ENCODE assay signal across 28 cellular contexts in the genomic region with DNA sequence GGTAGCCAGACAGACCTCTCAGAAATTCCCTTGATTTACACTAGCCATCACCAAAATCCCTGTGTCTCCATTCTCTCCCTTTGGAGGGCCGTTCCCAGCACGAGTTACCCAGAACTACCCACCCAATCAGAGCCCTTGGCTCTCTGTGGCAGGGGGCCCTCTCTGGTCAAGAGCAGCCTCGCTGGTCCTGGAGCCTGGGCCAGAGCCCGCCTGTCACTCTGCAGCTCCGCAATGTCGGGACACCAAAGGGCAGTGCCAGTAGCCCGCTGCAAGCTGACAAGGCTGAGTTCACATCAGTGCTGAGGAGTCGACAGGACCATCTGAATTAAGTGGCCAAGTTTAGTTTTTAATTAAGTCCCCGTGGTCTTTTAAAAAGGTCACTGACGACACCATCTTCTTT.
"Had no signal": no experiment of that assay in that cellular context is flagged by ENCODE, and none has a peak within 500 bp of the region (broad histone marks: within the 10 kb centered on the region; RNA-seq: fewer than 3 reads in every experiment).

No MANE protein-coding gene starts in this region.

- H3K36me3 ChIP-seq: colonic mucosa, esophagus muscularis mucosa, gastroesophageal sphincter, heart left ventricle, suprapubic skin, transverse colon, upper lobe of right lung, uterus had no signal

- H3K27ac Mint-ChIP-seq: dendritic cell treated with granulocyte-macrophage colony-stimulating factor and Interleukin-4, amounts not matched to agents 40 ng/mL and 50 ng/mL, for 4 days; memory B cell; mesothelial cell of epicardium; natural killer cell treated with Interleukin-12 subunit alpha and Interleukin-12 subunit beta and Interleukin-15 and Interleukin-18, amount 100 ng/mL, for 72 hours; stimulated activated naive B cell treated with anti-CD40 and anti-IgM and Interleukin-4, amounts not matched to agents 10 μg/mL and 1 μg/mL and 100 μg/mL, for 72 hours; stimulated activated naive CD8-positive, alpha-beta T cell treated with anti-CD3 and anti-CD28 coated beads, Interleukin-15, amount 100 ng/mL, for 72 hours had no signal

- H3K4me1 Mint-ChIP-seq: memory B cell; naive B cell; stimulated activated naive B cell treated with anti-CD40 and anti-IgM and Interleukin-4, amounts not matched to agents 10 μg/mL and 1 μg/mL and 100 μg/mL, for 72 hours; stimulated activated naive CD8-positive, alpha-beta T cell treated with anti-CD3 and anti-CD28 coated beads, Interleukin-15, amount 100 ng/mL, for 72 hours had no signal

- DNase-seq: colonic mucosa; effector CD8-positive, alpha-beta T cell; foreskin keratinocyte; heart left ventricle; left ventricle myocardium superior; mucosa of descending colon; naive B cell; psoas muscle; right cardiac atrium; stimulated activated CD4-positive, alpha-beta T cell treated with anti-CD3 and anti-CD28 coated beads, Interleukin-15, amount 100 ng/mL, for 24 hours; stimulated activated CD4-positive, alpha-beta T cell treated with anti-CD3 and anti-CD28 coated beads, Interleukin-2, amount 100 ng/mL, for 48 hours; stimulated activated naive B cell treated with anti-CD40 and anti-IgM and Interleukin-4, amounts not matched to agents 10 μg/mL and 1 μg/mL and 100 μg/mL, for 72 hours; stimulated activated naive CD8-positive, alpha-beta T cell treated with anti-CD3 and anti-CD28 coated beads, Interleukin-15, amount 100 ng/mL, for 72 hours; transverse colon; upper lobe of right lung; uterus had no signal

- H3K9ac ChIP-seq: parathyroid adenoma had no signal

- H3K27me3 Mint-ChIP-seq: memory B cell had no signal

- H3K4me3 Mint-ChIP-seq: dendritic cell treated with granulocyte-macrophage colony-stimulating factor and Interleukin-4, amounts not matched to agents 40 ng/mL and 50 ng/mL, for 4 days; memory B cell; mesothelial cell of epicardium; naive B cell; natural killer cell treated with Interleukin-12 subunit alpha and Interleukin-12 subunit beta and Interleukin-15 and Interleukin-18, amount 100 ng/mL, for 72 hours; neural crest cell; stimulated activated naive B cell treated with anti-CD40 and anti-IgM and Interleukin-4, amounts not matched to agents 10 μg/mL and 1 μg/mL and 100 μg/mL, for 72 hours; stimulated activated naive CD8-positive, alpha-beta T cell treated with anti-CD3 and anti-CD28 coated beads, Interleukin-15, amount 100 ng/mL, for 72 hours had no signal

- H3K36me3 Mint-ChIP-seq: memory B cell; mesothelial cell of epicardium; naive B cell; natural killer cell treated with Interleukin-12 subunit alpha and Interleukin-12 subunit beta and Interleukin-15 and Interleukin-18, amount 100 ng/mL, for 72 hours; stimulated activated naive B cell treated with anti-CD40 and anti-IgM and Interleukin-4, amounts not matched to agents 10 μg/mL and 1 μg/mL and 100 μg/mL, for 72 hours had no signal

- H3K4me3 ChIP-seq: colonic mucosa, esophagus muscularis mucosa, gastroesophageal sphincter, heart left ventricle, hepatocyte, lung, mucosa of descending colon, psoas muscle, skin epidermis, suprapubic skin, transverse colon, upper lobe of right lung, uterus had no signal

- H3K9me3 Mint-ChIP-seq: dendritic cell treated with granulocyte-macrophage colony-stimulating factor and Interleukin-4, amounts not matched to agents 40 ng/mL and 50 ng/mL, for 4 days; mesothelial cell of epicardium; natural killer cell treated with Interleukin-12 subunit alpha and Interleukin-12 subunit beta and Interleukin-15 and Interleukin-18, amount 100 ng/mL, for 72 hours had no signal

- H2AFZ ChIP-seq: hepatocyte, parathyroid adenoma had no signal

- H3K9me3 ChIP-seq: colonic mucosa, esophagus muscularis mucosa, heart left ventricle, mucosa of descending colon, suprapubic skin, transverse colon, upper lobe of right lung, uterus had no signal

- H3K4me1 ChIP-seq: colonic mucosa, esophagus muscularis mucosa, foreskin keratinocyte, gastroesophageal sphincter, heart left ventricle, parathyroid adenoma, psoas muscle, suprapubic skin, transverse colon, upper lobe of right lung, uterus had no signal

- H3K4me2 ChIP-seq: hepatocyte had no signal

- H3K79me2 ChIP-seq: hepatocyte, parathyroid adenoma had no signal

- H3K27ac ChIP-seq: colonic mucosa, esophagus muscularis mucosa, foreskin keratinocyte, gastroesophageal sphincter, heart left ventricle, hepatocyte, parathyroid adenoma, psoas muscle, skin epidermis, suprapubic skin, transverse colon, upper lobe of right lung, uterus had no signal

- H3K27me3 ChIP-seq: colonic mucosa, foreskin keratinocyte, uterus had no signal
